Comparison of ENCODE assay signal across 1 cellular context in genomic region chr19:4456566-4456842, GRCh38.
TF ChIP-seq lines count a peak whose summit lies in the region.

No MANE protein-coding gene starts in this region.

TF ChIP-seq in HEK293, 187 proteins besides CTCF, POLR2A, EP300 and RAD21 (continued from another document):
- TF ChIP-seq ZNF596 (tag by site-specific recombination; IDR thresholded peaks at IDR 0.05) (no peak), ZNF707 (tag by site-specific recombination; IDR thresholded peaks at IDR 0.05) (no peak), ZNF133 (tag by site-specific recombination; IDR thresholded peaks at IDR 0.05) (no peak), ZBTB11 (tag by site-specific recombination; conservative IDR thresholded peaks at IDR 0.05; ENCODE audit: low read depth) (0 out of 2 replicates have a peak, but pooled peaks have one; percentile 4), REST (tag by site-specific recombination; IDR thresholded peaks at IDR 0.05) (no peak), ZSCAN5A (tag by site-specific recombination; IDR thresholded peaks at IDR 0.05) (no peak), ZNF366 (tag by site-specific recombination; conservative IDR thresholded peaks at IDR 0.05) (peak; percentile 65), SP2 (tag by site-specific recombination; IDR thresholded peaks at IDR 0.05) (peak; percentile 69), ZNF394 (tag by site-specific recombination; IDR thresholded peaks at IDR 0.05; ENCODE audit: borderline replicate concordance) (peak; percentile 63; the same call in 1 of the 2 replicates), ZNF239 (tag by site-specific recombination; IDR thresholded peaks at IDR 0.05) (no peak), ZNF529 (tag by site-specific recombination; IDR thresholded peaks at IDR 0.05; ENCODE audit: insufficient replicate concordance) (no peak), ZNF768 (tag by site-specific recombination; IDR thresholded peaks at IDR 0.05) (no peak), ZNF76 (tag by site-specific recombination; IDR thresholded peaks at IDR 0.05; ENCODE audit: borderline replicate concordance, low read depth) (peak; percentile 87; the same call in 1 of the 2 replicates), ZNF23 (tag by site-specific recombination; IDR thresholded peaks at IDR 0.05; ENCODE audit: borderline replicate concordance) (no peak), ZNF354C (tag by site-specific recombination; IDR thresholded peaks at IDR 0.05; ENCODE audit: borderline replicate concordance, low read depth) (no peak), REPIN1 (tag by site-specific recombination; IDR thresholded peaks at IDR 0.05; ENCODE audit: low read depth) (no peak), BCL6B (tag by site-specific recombination; IDR thresholded peaks at IDR 0.05) (no peak), SP3 (tag by site-specific recombination; IDR thresholded peaks at IDR 0.05) (no peak), ZNF341 (tag by site-specific recombination; IDR thresholded peaks at IDR 0.05; ENCODE audit: low read depth) (no peak), ZNF626 (tag by site-specific recombination; IDR thresholded peaks at IDR 0.05) (no peak), ZNF639 (tag by site-specific recombination; IDR thresholded peaks at IDR 0.05) (no peak), ZBTB17 (tag by site-specific recombination; IDR thresholded peaks at IDR 0.05) (peak; percentile 73)
